Comparison of ENCODE assay signal across 10 cellular contexts in the genomic region with DNA sequence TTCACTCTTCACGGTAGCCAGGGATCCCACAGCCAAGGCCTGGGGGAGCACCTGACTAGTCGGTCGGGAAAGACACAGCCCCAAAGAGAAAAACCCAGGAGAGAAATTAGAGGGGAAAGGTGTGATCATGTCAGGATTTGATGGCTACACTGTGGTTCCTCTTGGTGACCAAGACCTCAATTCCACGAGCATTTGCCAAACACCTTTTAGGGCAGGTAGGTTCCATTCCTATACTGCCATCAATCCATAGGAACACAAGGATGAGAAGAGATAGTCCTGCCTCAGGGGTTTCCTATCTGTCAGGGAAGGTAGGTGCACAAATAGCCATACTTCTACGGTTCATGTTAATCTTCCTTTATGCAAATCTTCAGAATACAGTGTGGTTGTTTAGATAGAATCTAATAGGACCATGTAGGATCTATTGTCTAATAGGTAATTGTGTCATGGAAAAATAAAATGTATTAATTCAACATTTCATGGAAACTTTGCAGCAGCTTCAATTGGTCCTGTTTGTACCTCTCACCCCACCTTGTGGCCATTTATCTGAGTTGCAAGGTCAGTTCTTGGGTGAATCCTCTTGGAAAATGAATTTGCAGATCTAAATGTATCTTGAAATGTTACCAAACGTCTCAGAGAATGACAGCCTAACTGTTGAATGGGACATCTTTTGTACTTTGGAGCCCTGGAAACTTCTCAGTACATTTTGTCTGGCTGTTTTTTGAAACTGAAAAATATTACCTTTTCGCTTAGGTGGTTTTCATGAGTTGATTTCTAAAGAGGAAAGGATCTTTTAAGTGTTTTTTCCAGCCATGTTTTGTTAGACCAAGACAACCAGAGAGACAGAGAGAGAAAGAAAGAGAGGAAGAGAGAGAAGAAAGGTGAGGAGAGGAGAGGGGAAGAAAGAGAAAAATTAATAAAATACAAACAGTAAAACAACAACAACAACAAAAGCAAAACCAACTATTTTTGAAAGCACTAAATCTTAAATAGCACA. TPM values are rescaled to one million over a fixed set of nuclear protein-coding genes. Genes with fewer than 3 reads are reported as not detected.
A peak's percentile ranks its signal among the peaks of the same experiment; 100 is the strongest.
DNase-seq lines count a peak whose midpoint lies in the region; ATAC-seq, FAIRE-seq and TF ChIP-seq lines count a peak whose summit lies in the region.
"Had no signal": no experiment of that assay in that cellular context is flagged by ENCODE, and none has a peak within 500 bp of the region (broad histone marks: within the 10 kb centered on the region; RNA-seq: fewer than 3 reads in every experiment).

No MANE protein-coding gene starts in this region.

- no peak overlapping the region for H4K5ac ChIP-seq in H9 (ENCODE audit: insufficient read length, low read depth, low read length)

- H3K18ac ChIP-seq in H9 (ENCODE audit: insufficient read length, low read depth, low read length) = no peak overlapping the region

- intact Hi-C loops in activated T-helper 2 cell treated with anti-CD3 and anti-CD28 coated beads, Interferon-gamma antibody, Interleukin-2, Interleukin-4, amounts not matched to agents 10 μg/mL and 5 μg/mL and 100 μg/mL, durations not matched to agents 14 hours and 24 hours and 36 hours (cut with micrococcal nuclease) = loop anchor here (1.0 to 10.0 kb wide), 2 partner anchors 255 to 480 kb away; no protein-coding TSS in a partner anchor

- no peaks in the 10 kb centered on the region for H3K79me1 ChIP-seq in H9 (ENCODE audit: insufficient read depth, low read depth, low read length, poor library complexity, severe bottlenecking)

- H3K27ac Mint-ChIP-seq in H9 = no peak overlapping the region
- H3K27ac Mint-ChIP-seq in activated T-helper 2 cell treated with anti-CD3 and anti-CD28 coated beads, Interferon-gamma antibody, Interleukin-2, Interleukin-4, amounts not matched to agents 10 μg/mL and 5 μg/mL and 100 μg/mL, durations not matched to agents 14 hours and 24 hours and 36 hours = no peak overlapping the region
- H3K27ac Mint-ChIP-seq: activated naive CD8-positive, alpha-beta T cell treated with anti-CD3 and anti-CD28 coated beads, Interleukin-2, amount 10 ng/mL, durations not matched to agents 7 days and 5 days had no signal

- H3K36me3 Mint-ChIP-seq in H9 (ENCODE audit: insufficient read depth in 1 of 3, low read depth in 3 of 3) = no peaks in the 10 kb centered on the region
- no peaks in the 10 kb centered on the region for H3K36me3 Mint-ChIP-seq in activated T-helper 2 cell treated with anti-CD3 and anti-CD28 coated beads, Interferon-gamma antibody, Interleukin-2, Interleukin-4, amounts not matched to agents 10 μg/mL and 5 μg/mL and 100 μg/mL, durations not matched to agents 14 hours and 24 hours and 36 hours (ENCODE audit: low read depth)
- H3K36me3 Mint-ChIP-seq: activated naive CD8-positive, alpha-beta T cell treated with anti-CD3 and anti-CD28 coated beads, Interleukin-2, amount 10 ng/mL, durations not matched to agents 7 days and 5 days had no signal

- H3K9ac ChIP-seq in H9 (ENCODE audit: extremely low read depth, insufficient read length, low read length) = no peak overlapping the region
- H3K9ac ChIP-seq: BLaER1 had no signal

- no peak overlapping the region for H3K56ac ChIP-seq in H9 (ENCODE audit: insufficient read length, low read depth, low read length)

- no peaks in the 10 kb centered on the region; the same call in 1 of the 2 replicates for H3K27me3 Mint-ChIP-seq in H9 (ENCODE audit: low read depth)
- H3K27me3 Mint-ChIP-seq in activated T-helper 2 cell treated with anti-CD3 and anti-CD28 coated beads, Interferon-gamma antibody, Interleukin-2, Interleukin-4, amounts not matched to agents 10 μg/mL and 5 μg/mL and 100 μg/mL, durations not matched to agents 14 hours and 24 hours and 36 hours (ENCODE audit: low read depth) = peaks cover 26% of the 10 kb centered on the region
- H3K27me3 Mint-ChIP-seq: activated naive CD8-positive, alpha-beta T cell treated with anti-CD3 and anti-CD28 coated beads, Interleukin-2, amount 10 ng/mL, durations not matched to agents 7 days and 5 days had no signal

- H3K79me2 ChIP-seq in H9 (ENCODE audit: insufficient read depth, low read length) = no peaks in the 10 kb centered on the region

- no peak for FAIRE-seq in RCC 7860 (lab: Jason Lieb, UNC)

- peak; percentile 91 for TF ChIP-seq CTCF in H9 (conservative IDR thresholded peaks at IDR 0.05)

- no CpG with 5 or more reads among the region's 7 CpGs for WGBS in H9 (ENCODE audit: extremely low coverage, insufficient read length, low lambda C conversion rate)

- H2BK120ac ChIP-seq in H9 (ENCODE audit: low read depth, low read length, poor library complexity, severe bottlenecking) = no peak overlapping the region

- H3K9me3 Mint-ChIP-seq in H9 = no peaks in the 10 kb centered on the region
- H3K9me3 Mint-ChIP-seq in activated T-helper 2 cell treated with anti-CD3 and anti-CD28 coated beads, Interferon-gamma antibody, Interleukin-2, Interleukin-4, amounts not matched to agents 10 μg/mL and 5 μg/mL and 100 μg/mL, durations not matched to agents 14 hours and 24 hours and 36 hours = no peaks in the 10 kb centered on the region
- H3K9me3 Mint-ChIP-seq: activated naive CD8-positive, alpha-beta T cell treated with anti-CD3 and anti-CD28 coated beads, Interleukin-2, amount 10 ng/mL, durations not matched to agents 7 days and 5 days had no signal

- H3K4me3 Mint-ChIP-seq in H9 = no peak overlapping the region
- H3K4me3 Mint-ChIP-seq in activated T-helper 2 cell treated with anti-CD3 and anti-CD28 coated beads, Interferon-gamma antibody, Interleukin-2, Interleukin-4, amounts not matched to agents 10 μg/mL and 5 μg/mL and 100 μg/mL, durations not matched to agents 14 hours and 24 hours and 36 hours (ENCODE audit: low read depth) = no peak overlapping the region
- H3K4me3 Mint-ChIP-seq: activated naive CD8-positive, alpha-beta T cell treated with anti-CD3 and anti-CD28 coated beads, Interleukin-2, amount 10 ng/mL, durations not matched to agents 7 days and 5 days had no signal

- no peak overlapping the region for H4K91ac ChIP-seq in H9 (ENCODE audit: insufficient read length, low read depth, low read length)

- no peaks in the 10 kb centered on the region for H3K9me3 ChIP-seq in H9 (ENCODE audit: control insufficient read depth, low read depth, low read length)
- H3K9me3 ChIP-seq: BLaER1 had no signal

- H2AK5ac ChIP-seq in H9 (ENCODE audit: insufficient read length, low read length) = no peak overlapping the region

- no peak overlapping the region for H3T11ph ChIP-seq in H9 (ENCODE audit: low read length)

- no peaks in the 10 kb centered on the region for H3K27me3 ChIP-seq in H9 (ENCODE audit: insufficient read depth, low read length)
- H3K27me3 ChIP-seq: BLaER1 had no signal

- H2BK12ac ChIP-seq in H9 (ENCODE audit: insufficient read length, low read depth, low read length) = no peak overlapping the region

- H2BK5ac ChIP-seq in H9 (ENCODE audit: insufficient read length, low read length) = no peak overlapping the region

- no peak overlapping the region for H2BK15ac ChIP-seq in H9 (ENCODE audit: low read depth, low read length)

- ATAC-seq in GM19324 (IDR thresholded peaks at IDR 0.05; ENCODE audit: low FRiP score, unreplicated experiment) = no peak

- no peak overlapping the region for H2AFZ ChIP-seq in H9 (ENCODE audit: low read length)

- H3K4me2 ChIP-seq in H9 (ENCODE audit: insufficient read depth, insufficient read length, low read length) = no peak overlapping the region
- H3K4me2 ChIP-seq: BLaER1 had no signal

- no peak overlapping the region for H4K8ac ChIP-seq in H9 (replicated peaks; ENCODE audit: insufficient read length, low read depth, low read length)

- no peak overlapping the region for H3K14ac ChIP-seq in H9 (ENCODE audit: insufficient read depth, low read length)

- no peaks in the 10 kb centered on the region for H4K20me1 ChIP-seq in H9 (ENCODE audit: control insufficient read depth, insufficient read depth, insufficient read length)
- H4K20me1 ChIP-seq: BLaER1 had no signal

- no peak overlapping the region for H3K4ac ChIP-seq in H9 (ENCODE audit: low read depth, low read length)

- no peak overlapping the region for H3K23ac ChIP-seq in H9 (ENCODE audit: insufficient read length, low read depth, low read length)

- H2BK20ac ChIP-seq in H9 (ENCODE audit: low read depth, low read length, poor library complexity, severe bottlenecking) = no peak overlapping the region

- no peaks in the 10 kb centered on the region for H3K4me1 ChIP-seq in H9 (ENCODE audit: insufficient read depth, low read length)
- H3K4me1 ChIP-seq: BLaER1 had no signal

- no peaks in the 10 kb centered on the region for H3K4me1 Mint-ChIP-seq in H9
- H3K4me1 Mint-ChIP-seq in activated T-helper 2 cell treated with anti-CD3 and anti-CD28 coated beads, Interferon-gamma antibody, Interleukin-2, Interleukin-4, amounts not matched to agents 10 μg/mL and 5 μg/mL and 100 μg/mL, durations not matched to agents 14 hours and 24 hours and 36 hours (ENCODE audit: low read depth) = no peaks in the 10 kb centered on the region
- H3K4me1 Mint-ChIP-seq: activated naive CD8-positive, alpha-beta T cell treated with anti-CD3 and anti-CD28 coated beads, Interleukin-2, amount 10 ng/mL, durations not matched to agents 7 days and 5 days had no signal

- peak; percentile 38 for DNase-seq in DMS79 treated with DMSO at 0.1 percent for 48 hours (lab: John Stamatoyannopoulos, UW)
- no peak for DNase-seq in DMS79 (lab: John Stamatoyannopoulos, UW)
- DNase-seq in H9 = peak; percentile 46
- DNase-seq in RCC 7860 (ENCODE audit: low spot score) = peak; percentile 33
- peak; percentile 87 for DNase-seq in dermis blood vessel endothelial cell
- DNase-seq in lung microvascular endothelial cell (ENCODE audit: low read depth in 2 of 2) = peak; percentile 83 to 90
- DNase-seq in activated T-helper 2 cell treated with anti-CD3 and anti-CD28 coated beads, Interferon-gamma antibody, Interleukin-2, Interleukin-4, amounts not matched to agents 10 μg/mL and 5 μg/mL and 100 μg/mL, durations not matched to agents 14 hours and 24 hours and 36 hours (ENCODE audit: low spot score) = no peak
- DNase-seq: activated naive CD8-positive, alpha-beta T cell treated with anti-CD3 and anti-CD28 coated beads, Interleukin-2, amount 10 ng/mL, durations not matched to agents 7 days and 5 days had no signal

- H3K27ac ChIP-seq in H9 (ENCODE audit: insufficient read length, low read depth, low read length) = no peak overlapping the region
- H3K27ac ChIP-seq: BLaER1 had no signal

- no peaks in the 10 kb centered on the region for H3K23me2 ChIP-seq in H9 (ENCODE audit: insufficient read length, low read depth, low read length, poor library complexity, severe bottlenecking)

RNA-seq across cellular contexts. Expression of gene IYD, which starts 33.7 kb away (rescaled TPM):
- total RNA-seq in H9 (2021) = not detected in 2 replicates
- total RNA-seq in dermis blood vessel endothelial cell = under 0.01 TPM in 1 of 2 replicates, not detected in the other
- total RNA-seq in lung microvascular endothelial cell = under 0.01 TPM in 1 of 2 replicates, not detected in the other
- total RNA-seq in activated T-helper 2 cell treated with anti-CD3 and anti-CD28 coated beads, Interferon-gamma antibody, Interleukin-2, Interleukin-4, amounts not matched to agents 10 μg/mL and 5 μg/mL and 100 μg/mL, durations not matched to agents 14 hours and 24 hours and 36 hours = not detected in 2 replicates
- total RNA-seq: activated naive CD8-positive, alpha-beta T cell treated with anti-CD3 and anti-CD28 coated beads, Interleukin-2, amount 10 ng/mL, durations not matched to agents 7 days and 5 days had no signal

Comparison
In these comparisons a context has a peak if more than half of its experiments do, and no peak if none do; other contexts are left out.
1. DNase-seq: peak in DMS79 treated with DMSO at 0.1 percent for 48 hours (single experiment), H9 (single experiment), RCC 7860 (single experiment), dermis blood vessel endothelial cell (single experiment) and lung microvascular endothelial cell (2 of 2); none in DMS79 (single experiment) and activated T-helper 2 cell treated with anti-CD3 and anti-CD28 coated beads, Interferon-gamma antibody, Interleukin-2, Interleukin-4, amounts not matched to agents 10 μg/mL and 5 μg/mL and 100 μg/mL, durations not matched to agents 14 hours and 24 hours and 36 hours (single experiment).